In genomic region chr17:1107083-1107776, GRCh38 we compare ENCODE assay signal across 9 cellular contexts.
DNase-seq lines count a peak whose midpoint lies in the region; ATAC-seq, FAIRE-seq and TF ChIP-seq lines count a peak whose summit lies in the region.
"Had no signal": no experiment of that assay in that cellular context is flagged by ENCODE, and none has a peak within 500 bp of the region (broad histone marks: within the 10 kb centered on the region; RNA-seq: fewer than 3 reads in every experiment).

No MANE protein-coding gene starts in this region.

- H3K9me3 ChIP-seq in heart left ventricle (no peaks in the 10 kb centered on the region), ascending aorta (no peaks in the 10 kb centered on the region), mucosa of rectum (ENCODE audit: control insufficient read depth in 2 of 2, low read length in 2 of 2) (no peaks in the 10 kb centered on the region), upper lobe of left lung (no peaks in the 10 kb centered on the region)

- DNase-seq in heart left ventricle (no peak), cardiac septum (ENCODE audit: low spot score) (no peak), ascending aorta (ENCODE audit: low spot score in 2 of 2) (no peak), upper lobe of left lung (no peak), urothelium cell line (ENCODE audit: low spot score) (no peak)
- DNase-seq in stimulated activated CD4-positive, alpha-beta T cell treated with anti-CD3 and anti-CD28 coated beads, Interleukin-2, amount 100 ng/mL, for 48 hours, result no peak
- DNase-seq: stimulated activated CD4-positive, alpha-beta T cell treated with anti-CD3 and anti-CD28 coated beads, Interleukin-4, amount 100 ng/mL, for 4 hours had no signal

- 56 to 74% (median 62%) methylated on average over 15 to 20 of the region's 20 CpGs for WGBS in heart left ventricle, 4 donors
- WGBS in upper lobe of left lung, 2 donors, result 90 to 92% methylated on average over 19 to 20 of the region's 20 CpGs

- TF ChIP-seq CTCF in heart left ventricle (IDR thresholded peaks at IDR 0.05), result no peak
- no peak for TF ChIP-seq CTCF in ascending aorta (IDR thresholded peaks at IDR 0.05)
- no peak for TF ChIP-seq CTCF in upper lobe of left lung (IDR thresholded peaks at IDR 0.05)

- H3K36me3 ChIP-seq in heart left ventricle, result peaks cover 0 to 13% (median 0%) of the 10 kb centered on the region in 9 donors
- peaks cover 0 to under 1% of the 10 kb centered on the region in 2 donors for H3K36me3 ChIP-seq in ascending aorta
- H3K36me3 ChIP-seq in mucosa of rectum (ENCODE audit: control insufficient read depth in 2 of 2, insufficient read depth in 2 of 2, low read length in 2 of 2), result peaks cover 13 to 14% of the 10 kb centered on the region in 2 donors
- H3K36me3 ChIP-seq in upper lobe of left lung, result peaks cover 0 to 4% (median 0%) of the 10 kb centered on the region in 4 donors

- intact Hi-C loops in heart left ventricle (cut with DNase I) (loop anchor here in 2 of 10 donors (5.0 kb wide), 2 partner anchors 40 to 50 kb away; no protein-coding TSS in a partner anchor), cardiac septum (cut with DNase I) (no loop called here), ascending aorta (cut with DNase I) (loop anchor here (5.0 kb wide), 1 partner anchor 100 kb away; no protein-coding TSS in a partner anchor)

- H3K9ac ChIP-seq in mucosa of rectum (ENCODE audit: low read depth in 1 of 2, low read length in 2 of 2), result peak overlapping the region; percentile 47 to 89

- no peak for FAIRE-seq in urothelium cell line (lab: Jason Lieb, UNC)

- TF ChIP-seq EP300 in upper lobe of left lung (IDR thresholded peaks at IDR 0.05), result no peak

- H3K4me1 ChIP-seq in heart left ventricle (peaks cover 13 to 94% (median 76%) of the 10 kb centered on the region in 12 donors), ascending aorta (peaks cover 28 to 76% of the 10 kb centered on the region in 2 donors), mucosa of rectum (ENCODE audit: control insufficient read depth in 2 of 2, insufficient read depth in 2 of 2, low read length in 2 of 2) (peaks cover 40 to 49% of the 10 kb centered on the region in 2 donors), upper lobe of left lung (peaks cover 45 to 78% (median 62%) of the 10 kb centered on the region in 4 donors)

- TF ChIP-seq POLR2A in heart left ventricle (IDR thresholded peaks at IDR 0.05), result no peak
- TF ChIP-seq POLR2A in upper lobe of left lung (IDR thresholded peaks at IDR 0.05), result no peak

- ATAC-seq in heart left ventricle, result no peak
- ATAC-seq in upper lobe of left lung (ENCODE audit: low FRiP score in 2 of 2), result no peak
- no peak for ATAC-seq in HG03469 (IDR thresholded peaks at IDR 0.05; ENCODE audit: unreplicated experiment)

- H3K4me3 ChIP-seq in heart left ventricle, result peak overlapping the region in 8 of 12 donors; percentile 64 to 81 (median 74)
- peak overlapping the region; percentile 86 for H3K4me3 ChIP-seq in ascending aorta
- peak overlapping the region; percentile 77 to 85 for H3K4me3 ChIP-seq in mucosa of rectum (ENCODE audit: low read length in 2 of 2)
- H3K4me3 ChIP-seq in upper lobe of left lung, result peak overlapping the region in 1 of 4 donors; percentile 91

- H3K27ac ChIP-seq in heart left ventricle, result peak overlapping the region; percentile 5 to 99 (median 96)
- peak overlapping the region; percentile 90 to 99 for H3K27ac ChIP-seq in ascending aorta
- H3K27ac ChIP-seq in mucosa of rectum (ENCODE audit: low read depth in 2 of 2, low read length in 2 of 2), result peak overlapping the region; percentile 96 to 97
- H3K27ac ChIP-seq in upper lobe of left lung, result peak overlapping the region; percentile 91 to 98 (median 95)

- H3K27me3 ChIP-seq in heart left ventricle (no peaks in the 10 kb centered on the region), ascending aorta (no peaks in the 10 kb centered on the region), mucosa of rectum (ENCODE audit: control insufficient read depth in 2 of 2, insufficient read depth in 2 of 2, low read length in 2 of 2) (no peaks in the 10 kb centered on the region), upper lobe of left lung (no peaks in the 10 kb centered on the region)
